Comparison of ENCODE assay signal across 34 cellular contexts in genomic region chr10:23976285-23976684, GRCh38.
"Had no signal": no experiment of that assay in that cellular context is flagged by ENCODE, and none has a peak within 500 bp of the region (broad histone marks: within the 10 kb centered on the region; RNA-seq: fewer than 3 reads in every experiment).

No MANE protein-coding gene starts in this region.

- H3K27me3 ChIP-seq: adrenal gland, body of pancreas, MG63, Peyer's patch, SJSA1 had no signal

- H3K36me3 ChIP-seq: adrenal gland, MG63, Peyer's patch, SJSA1 had no signal

- H3K4me1 Mint-ChIP-seq: activated B cell treated with CpG ODN at 0.5 μM for 24 hours, IgD-negative memory B cell, T-cell, T-helper 17 cell had no signal

- DNase-seq: activated B cell treated with CpG ODN at 0.5 μM for 24 hours; activated CD4-positive, alpha-beta memory T cell treated with anti-CD3 and anti-CD28 coated beads for 36 hours; activated CD4-positive, alpha-beta T cell treated with anti-CD3 and anti-CD28 coated beads for 4 hours; activated CD4-positive, alpha-beta T cell treated with anti-CD3 and anti-CD28 coated beads, Interleukin-2, amount 50 U/mL, for 1 hour; activated CD4-positive, CD25-positive, alpha-beta regulatory T cell treated with anti-CD3 and anti-CD28 coated beads, Interleukin-2, amount 50 U/mL, for 72 hours; activated CD8-positive, alpha-beta memory T cell treated with anti-CD3 and anti-CD28 coated beads, Interleukin-2, amount 50 U/mL, for 4 hours; activated gamma-delta T cell treated with Interleukin-2 at 50 U/mL for 16 hours; activated naive CD4-positive, alpha-beta T cell treated with anti-CD3 and anti-CD28 coated beads for 36 hours; activated T-cell treated with anti-CD3 and anti-CD28 coated beads for 4 hours; activated T-cell treated with anti-CD3 and anti-CD28 coated beads, Interleukin-2, amount 50 U/mL, for 4 hours; adrenal gland; body of pancreas; Kasumi-1; KG1; MG63; NCI-H1048; NCI-H1436 treated with DMSO at 0.1 percent for 48 hours; NCI-H1694 treated with DMSO at 0.1 percent for 48 hours; NCI-H2029; NCI-H510A; NCI-H526; NCI-H748 treated with DMSO at 0.1 percent for 48 hours; NK-92 treated with Interleukin-12 subunit alpha and Interleukin-12 subunit beta, amount 100 ng/mL, for 24 hours; PC-3; Peyer's patch; RPMI8226; SHP77 treated with DMSO at 0.1 percent for 48 hours; T-cell; T-helper 17 cell had no signal

- H3K9me3 ChIP-seq: adrenal gland, body of pancreas, MG63, Peyer's patch, SJSA1 had no signal

- H3K4me3 ChIP-seq: adrenal gland, body of pancreas, MG63, Peyer's patch, SJSA1 had no signal

- H3K27ac ChIP-seq: adrenal gland, body of pancreas, Peyer's patch, SJSA1, VCaP had no signal

- H3K9me3 Mint-ChIP-seq: activated B cell treated with CpG ODN at 0.5 μM for 24 hours; activated CD4-positive, alpha-beta memory T cell treated with anti-CD3 and anti-CD28 coated beads for 36 hours; activated naive CD4-positive, alpha-beta T cell treated with anti-CD3 and anti-CD28 coated beads for 36 hours; activated T-cell treated with anti-CD3 and anti-CD28 coated beads, Interleukin-2, amount 50 U/mL, for 4 hours had no signal

- ATAC-seq: activated naive CD4-positive, alpha-beta T cell treated with anti-CD3 and anti-CD28 coated beads, Interleukin-2, amount 50 U/mL, for 72 hours; activated T-cell treated with anti-CD3 and anti-CD28 coated beads, Interleukin-2, amount 50 U/mL, for 4 hours; body of pancreas; PC-3; T-cell; T-helper 17 cell had no signal

- H3K27ac Mint-ChIP-seq: activated B cell treated with CpG ODN at 0.5 μM for 24 hours; activated CD4-positive, alpha-beta memory T cell treated with anti-CD3 and anti-CD28 coated beads for 36 hours; activated naive CD4-positive, alpha-beta T cell treated with anti-CD3 and anti-CD28 coated beads for 36 hours; activated naive CD4-positive, alpha-beta T cell treated with anti-CD3 and anti-CD28 coated beads, Interleukin-2, amount 50 U/mL, for 72 hours; activated T-helper 1 cell treated with anti-CD3 and anti-CD28 coated beads, Interleukin-12 subunit alpha, Interleukin-12 subunit beta, Interleukin-2, Interleukin-4 antibody, amounts not matched to agents 30 ng/mL and 10 ng/mL and 1 ng/mL, durations not matched to agents 14 hours and 24 hours and 36 hours; IgD-negative memory B cell; T-cell; T-helper 17 cell had no signal

- H3K27me3 Mint-ChIP-seq: activated B cell treated with CpG ODN at 0.5 μM for 24 hours; activated CD4-positive, alpha-beta memory T cell treated with anti-CD3 and anti-CD28 coated beads for 36 hours; IgD-negative memory B cell; T-helper 17 cell had no signal

- H3K36me3 Mint-ChIP-seq: activated CD4-positive, alpha-beta memory T cell treated with anti-CD3 and anti-CD28 coated beads for 36 hours; activated naive CD4-positive, alpha-beta T cell treated with anti-CD3 and anti-CD28 coated beads, Interleukin-2, amount 50 U/mL, for 72 hours; IgD-negative memory B cell; T-cell had no signal

- H3K4me1 ChIP-seq: adrenal gland, Peyer's patch, SJSA1 had no signal

- H3K4me3 Mint-ChIP-seq: activated B cell treated with CpG ODN at 0.5 μM for 24 hours; activated CD4-positive, alpha-beta memory T cell treated with anti-CD3 and anti-CD28 coated beads for 36 hours; activated naive CD4-positive, alpha-beta T cell treated with anti-CD3 and anti-CD28 coated beads for 36 hours; activated T-cell treated with anti-CD3 and anti-CD28 coated beads, Interleukin-2, amount 50 U/mL, for 4 hours; activated T-helper 1 cell treated with anti-CD3 and anti-CD28 coated beads, Interleukin-12 subunit alpha, Interleukin-12 subunit beta, Interleukin-2, Interleukin-4 antibody, amounts not matched to agents 30 ng/mL and 10 ng/mL and 1 ng/mL, durations not matched to agents 14 hours and 24 hours and 36 hours; IgD-negative memory B cell; T-cell; T-helper 17 cell had no signal
